Comparison of ENCODE assay signal across 1 cellular context in genomic region chr5:2134543-2135299, GRCh38.
TF ChIP-seq lines count a peak whose summit lies in the region.

No MANE protein-coding gene starts in this region.

TF ChIP-seq in HepG2, 621 proteins besides CTCF, POLR2A, EP300 and RAD21 (continued from another document):
- TF ChIP-seq MIER3 (CRISPR knock-in tag; IDR thresholded peaks at IDR 0.05; ENCODE audit: borderline replicate concordance) (no peak), PAX8 (CRISPR knock-in tag; IDR thresholded peaks at IDR 0.05; ENCODE audit: borderline replicate concordance) (no peak), ATF5 (CRISPR knock-in tag; IDR thresholded peaks at IDR 0.05; ENCODE audit: low read depth) (no peak), MBD4 (IDR thresholded peaks at IDR 0.05; ENCODE audit: borderline replicate concordance, low read length) (no peak), ELK4 (CRISPR knock-in tag; IDR thresholded peaks at IDR 0.05; ENCODE audit: borderline replicate concordance) (no peak), SOX5 (CRISPR knock-in tag; IDR thresholded peaks at IDR 0.05; ENCODE audit: borderline replicate concordance) (peak; percentile 45; the same call in 1 of the 2 replicates), FOSL1 (CRISPR knock-in tag; IDR thresholded peaks at IDR 0.05; ENCODE audit: borderline replicate concordance) (0 out of 2 replicates have a peak, but pooled peaks have one; percentile 21), ZNF362 (CRISPR knock-in tag; IDR thresholded peaks at IDR 0.05; ENCODE audit: borderline replicate concordance) (no peak), RNF219 (CRISPR knock-in tag; IDR thresholded peaks at IDR 0.05) (no peak), PHF21A (CRISPR knock-in tag; IDR thresholded peaks at IDR 0.05) (0 out of 2 replicates have a peak, but pooled peaks have one; percentile 31), CEBPB (IDR thresholded peaks at IDR 0.05; ENCODE audit: borderline replicate concordance, low read depth, low read length) (no peak), ETV5 (CRISPR knock-in tag; IDR thresholded peaks at IDR 0.05; ENCODE audit: borderline replicate concordance) (peak; percentile 68; the same call in 1 of the 2 replicates), KLF16 (CRISPR knock-in tag; IDR thresholded peaks at IDR 0.05) (no peak), ZSCAN30 (CRISPR knock-in tag; IDR thresholded peaks at IDR 0.05) (no peak), SIX4 (CRISPR knock-in tag; IDR thresholded peaks at IDR 0.05) (no peak), CSRNP1 (CRISPR knock-in tag; IDR thresholded peaks at IDR 0.05) (no peak)
